18 cellular contexts compared by ENCODE assay signal in genomic region chr9:3040761-3041160, GRCh38.
A peak's percentile ranks its signal among the peaks of the same experiment; 100 is the strongest.
DNase-seq lines count a peak whose midpoint lies in the region; ATAC-seq and TF ChIP-seq lines count a peak whose summit lies in the region.
"Had no signal": no experiment of that assay in that cellular context is flagged by ENCODE, and none has a peak within 500 bp of the region (broad histone marks: within the 10 kb centered on the region; RNA-seq: fewer than 3 reads in every experiment).

No MANE protein-coding gene starts in this region.

- H3K9me3 ChIP-seq in skeletal muscle satellite cell (replicated peaks; ENCODE audit: low read length) = no peaks in the 10 kb centered on the region
- no peaks in the 10 kb centered on the region for H3K9me3 ChIP-seq in CD4-positive, alpha-beta memory T cell (ENCODE audit: control insufficient read depth in 1 of 2, low read length in 2 of 2)
- H3K9me3 ChIP-seq: BLaER1 had no signal

- no peaks in the 10 kb centered on the region for H3K27me3 Mint-ChIP-seq in CD4-positive, alpha-beta memory T cell

- no peaks in the 10 kb centered on the region for H3K36me3 Mint-ChIP-seq in CD4-positive, alpha-beta memory T cell

- DNase-seq in AG04449 (ENCODE audit: low read depth, low spot score) (peak; percentile 42), EL (peak; percentile 72), astrocyte of the spinal cord (ENCODE audit: low read depth, low spot score) (peak; percentile 35), cerebellar nuclear complex (lab: John Stamatoyannopoulos, UW) (no peak)
- no peak for DNase-seq in CD4-positive, alpha-beta memory T cell
- DNase-seq: 8988T, ACHN, Calu3, DMS 273 treated with DMSO at 0.1 percent for 48 hours, GF-D8, H7, HFFc6, Karpas-422 had no signal

- in situ Hi-C loops in astrocyte of the spinal cord (cut with HindIII; ENCODE audit: low sequenced_read_pairs) = no loop called here

- intact Hi-C loops in CD4-positive, alpha-beta memory T cell (cut with micrococcal nuclease) = no loop called here

- ATAC-seq in GM18861 (IDR thresholded peaks at IDR 0.05; ENCODE audit: unreplicated experiment) = no peak
- ATAC-seq: GM23338, K562 had no signal

- no peaks in the 10 kb centered on the region for H3K36me3 ChIP-seq in skeletal muscle satellite cell (ENCODE audit: insufficient read depth, low read length)
- H3K36me3 ChIP-seq in CD4-positive, alpha-beta memory T cell (ENCODE audit: insufficient read depth, low read length) = no peaks in the 10 kb centered on the region
- H3K36me3 ChIP-seq: BLaER1 had no signal

- H3K4me1 Mint-ChIP-seq in CD4-positive, alpha-beta memory T cell = no peaks in the 10 kb centered on the region
- H3K4me1 Mint-ChIP-seq: GM23338 had no signal

- no peak overlapping the region for H3K9ac ChIP-seq in skeletal muscle satellite cell (ENCODE audit: low read depth, low read length)
- H3K9ac ChIP-seq: BLaER1 had no signal

- H3K9me3 Mint-ChIP-seq in CD4-positive, alpha-beta memory T cell = no peaks in the 10 kb centered on the region
- H3K9me3 Mint-ChIP-seq: GM23338 had no signal

- H3K4me3 ChIP-seq in AG04449 (ENCODE audit: low read depth, low read length) (no peak overlapping the region), astrocyte of the spinal cord (ENCODE audit: low read depth, low read length) (no peak overlapping the region), skeletal muscle satellite cell (ENCODE audit: low read length) (no peak overlapping the region)
- H3K4me3 ChIP-seq in CD4-positive, alpha-beta memory T cell (ENCODE audit: low read length in 2 of 2) = no peak overlapping the region
- H3K4me3 ChIP-seq: BLaER1, GM23338, K562 had no signal

- H3K4me3 Mint-ChIP-seq in CD4-positive, alpha-beta memory T cell = no peak overlapping the region
- H3K4me3 Mint-ChIP-seq: GM23338, HFFc6 had no signal

- H3K27me3 ChIP-seq in skeletal muscle satellite cell (ENCODE audit: control insufficient read depth, insufficient read depth, low read length) = no peaks in the 10 kb centered on the region
- H3K27me3 ChIP-seq in CD4-positive, alpha-beta memory T cell (ENCODE audit: insufficient read depth, low read length) = no peaks in the 10 kb centered on the region
- H3K27me3 ChIP-seq: BLaER1 had no signal

- no peak overlapping the region for H3K27ac ChIP-seq in CD4-positive, alpha-beta memory T cell (ENCODE audit: low read depth, low read length)
- H3K27ac ChIP-seq: BLaER1 had no signal

- TF ChIP-seq CTCF in AG04449 (IDR thresholded peaks at IDR 0.05; ENCODE audit: insufficient read depth, low read length, missing control alignments) = no peak
- no peak for TF ChIP-seq CTCF in astrocyte of the spinal cord (IDR thresholded peaks at IDR 0.05; ENCODE audit: low read depth, low read length)

- H3K4me2 ChIP-seq in skeletal muscle satellite cell (ENCODE audit: low read length) = peak overlapping the region; percentile 4
- H3K4me2 ChIP-seq: BLaER1, GM23338 had no signal

- POLR2A ChIA-PET in AG04449 (lab: Yijun Ruan, JAX) = no interaction called here
- POLR2A ChIA-PET in CD4-positive, alpha-beta memory T cell (lab: Charles Lee; ENCODE audit: partially characterized antibody) = no interaction called here

- no peak overlapping the region for H3K27ac Mint-ChIP-seq in CD4-positive, alpha-beta memory T cell
- H3K27ac Mint-ChIP-seq: GM23338, HFFc6 had no signal

- peaks cover 33% of the 10 kb centered on the region for H3K4me1 ChIP-seq in skeletal muscle satellite cell (ENCODE audit: control insufficient read depth, insufficient read depth, low read length)
- no peaks in the 10 kb centered on the region for H3K4me1 ChIP-seq in CD4-positive, alpha-beta memory T cell (ENCODE audit: insufficient read depth, low read length)

- CTCF ChIA-PET in AG04449 (lab: Yijun Ruan, JAX) = interaction anchor here (1.0 to 1.3 kb wide), 2 partner anchors 10 to 183 kb away, joined by 3 read pairs; no protein-coding TSS in a partner anchor
- CTCF ChIA-PET in CD4-positive, alpha-beta memory T cell (lab: Charles Lee; ENCODE audit: partially characterized antibody) = interaction anchor here (1.4 kb wide), 1 partner anchor 20 kb away, joined by 3 read pairs; no protein-coding TSS in a partner anchor

Comparison
In these comparisons a context has a peak if more than half of its experiments do, and no peak if none do; other contexts are left out.
1. DNase-seq: peak in AG04449 (single experiment), EL (single experiment) and astrocyte of the spinal cord (single experiment); none in CD4-positive, alpha-beta memory T cell (0 of 5) and cerebellar nuclear complex (0 of 2).